ENCODE assay signal across 1 cellular context in the genomic region with DNA sequence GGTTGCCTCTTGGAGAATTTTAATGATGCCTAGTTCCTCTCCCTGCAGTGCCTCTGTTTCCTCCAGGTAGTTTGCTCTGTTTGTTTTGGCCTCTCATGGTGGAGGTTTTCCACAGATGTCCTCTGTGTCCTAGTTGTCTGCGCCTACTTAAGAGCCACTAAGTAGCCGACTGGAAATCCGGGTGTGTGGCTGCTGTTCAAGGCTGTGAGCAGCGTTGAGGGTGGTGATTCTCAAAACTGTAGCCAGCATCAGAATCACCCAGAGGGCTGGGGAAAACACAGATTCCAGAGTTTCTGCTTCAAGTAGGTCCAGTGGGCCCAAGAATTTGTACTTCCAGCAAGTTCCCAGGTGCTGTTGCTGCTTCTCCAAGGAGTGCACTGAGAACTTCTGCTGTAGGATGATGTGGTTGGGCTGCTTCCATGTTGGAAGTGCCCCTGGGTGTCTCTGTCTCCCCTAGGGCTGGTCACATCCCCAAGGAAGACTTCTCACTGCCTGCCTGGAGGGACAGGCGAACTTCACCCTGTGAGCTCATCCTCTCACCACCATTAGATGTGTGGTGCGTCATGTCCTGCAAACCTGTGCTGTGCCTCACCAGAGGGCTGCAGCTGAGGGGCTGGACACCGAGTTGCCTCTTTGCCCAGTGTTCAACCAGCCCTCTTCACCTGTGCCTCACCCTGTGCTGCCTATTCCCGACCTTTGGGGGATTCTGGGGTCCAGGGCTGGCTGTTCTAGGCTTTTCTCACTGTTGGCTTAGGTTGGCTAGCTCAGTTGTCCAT.
TF ChIP-seq lines count a peak whose summit lies in the region.

No MANE protein-coding gene starts in this region.

TF ChIP-seq in GM12878, 131 proteins besides CTCF, POLR2A, EP300 and RAD21:
- TF ChIP-seq ZNF217 (IDR thresholded peaks at IDR 0.05) (no peak), MXI1 (IDR thresholded peaks at IDR 0.05; ENCODE audit: low read depth, low read length) (no peak), FOS (IDR thresholded peaks at IDR 0.05; ENCODE audit: borderline replicate concordance, extremely low read depth, insufficient read length) (no peak)
- TF ChIP-seq, protein P1, sequence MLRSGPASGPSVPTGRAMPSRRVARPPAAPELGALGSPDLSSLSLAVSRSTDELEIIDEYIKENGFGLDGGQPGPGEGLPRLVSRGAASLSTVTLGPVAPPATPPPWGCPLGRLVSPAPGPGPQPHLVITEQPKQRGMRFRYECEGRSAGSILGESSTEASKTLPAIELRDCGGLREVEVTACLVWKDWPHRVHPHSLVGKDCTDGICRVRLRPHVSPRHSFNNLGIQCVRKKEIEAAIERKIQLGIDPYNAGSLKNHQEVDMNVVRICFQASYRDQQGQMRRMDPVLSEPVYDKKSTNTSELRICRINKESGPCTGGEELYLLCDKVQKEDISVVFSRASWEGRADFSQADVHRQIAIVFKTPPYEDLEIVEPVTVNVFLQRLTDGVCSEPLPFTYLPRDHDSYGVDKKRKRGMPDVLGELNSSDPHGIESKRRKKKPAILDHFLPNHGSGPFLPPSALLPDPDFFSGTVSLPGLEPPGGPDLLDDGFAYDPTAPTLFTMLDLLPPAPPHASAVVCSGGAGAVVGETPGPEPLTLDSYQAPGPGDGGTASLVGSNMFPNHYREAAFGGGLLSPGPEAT (IDR thresholded peaks at IDR 0.05; ENCODE audit: low read depth): no peak
- TF ChIP-seq, protein P2, sequence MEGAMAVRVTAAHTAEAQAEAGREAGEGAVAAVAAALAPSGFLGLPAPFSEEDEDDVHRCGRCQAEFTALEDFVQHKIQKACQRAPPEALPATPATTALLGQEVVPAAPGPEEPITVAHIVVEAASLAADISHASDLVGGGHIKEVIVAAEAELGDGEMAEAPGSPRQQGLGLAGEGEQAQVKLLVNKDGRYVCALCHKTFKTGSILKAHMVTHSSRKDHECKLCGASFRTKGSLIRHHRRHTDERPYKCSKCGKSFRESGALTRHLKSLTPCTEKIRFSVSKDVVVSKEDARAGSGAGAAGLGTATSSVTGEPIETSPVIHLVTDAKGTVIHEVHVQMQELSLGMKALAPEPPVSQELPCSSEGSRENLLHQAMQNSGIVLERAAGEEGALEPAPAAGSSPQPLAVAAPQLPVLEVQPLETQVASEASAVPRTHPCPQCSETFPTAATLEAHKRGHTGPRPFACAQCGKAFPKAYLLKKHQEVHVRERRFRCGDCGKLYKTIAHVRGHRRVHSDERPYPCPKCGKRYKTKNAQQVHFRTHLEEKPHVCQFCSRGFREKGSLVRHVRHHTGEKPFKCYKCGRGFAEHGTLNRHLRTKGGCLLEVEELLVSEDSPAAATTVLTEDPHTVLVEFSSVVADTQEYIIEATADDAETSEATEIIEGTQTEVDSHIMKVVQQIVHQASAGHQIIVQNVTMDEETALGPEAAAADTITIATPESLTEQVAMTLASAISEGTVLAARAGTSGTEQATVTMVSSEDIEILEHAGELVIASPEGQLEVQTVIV (IDR thresholded peaks at IDR 0.05; ENCODE audit: borderline replicate concordance, partially characterized antibody): no peak
TF ChIP-seq in GM12878: peak in this region for 0.
